Comparison of ENCODE assay signal across 1 cellular context in the genomic region with DNA sequence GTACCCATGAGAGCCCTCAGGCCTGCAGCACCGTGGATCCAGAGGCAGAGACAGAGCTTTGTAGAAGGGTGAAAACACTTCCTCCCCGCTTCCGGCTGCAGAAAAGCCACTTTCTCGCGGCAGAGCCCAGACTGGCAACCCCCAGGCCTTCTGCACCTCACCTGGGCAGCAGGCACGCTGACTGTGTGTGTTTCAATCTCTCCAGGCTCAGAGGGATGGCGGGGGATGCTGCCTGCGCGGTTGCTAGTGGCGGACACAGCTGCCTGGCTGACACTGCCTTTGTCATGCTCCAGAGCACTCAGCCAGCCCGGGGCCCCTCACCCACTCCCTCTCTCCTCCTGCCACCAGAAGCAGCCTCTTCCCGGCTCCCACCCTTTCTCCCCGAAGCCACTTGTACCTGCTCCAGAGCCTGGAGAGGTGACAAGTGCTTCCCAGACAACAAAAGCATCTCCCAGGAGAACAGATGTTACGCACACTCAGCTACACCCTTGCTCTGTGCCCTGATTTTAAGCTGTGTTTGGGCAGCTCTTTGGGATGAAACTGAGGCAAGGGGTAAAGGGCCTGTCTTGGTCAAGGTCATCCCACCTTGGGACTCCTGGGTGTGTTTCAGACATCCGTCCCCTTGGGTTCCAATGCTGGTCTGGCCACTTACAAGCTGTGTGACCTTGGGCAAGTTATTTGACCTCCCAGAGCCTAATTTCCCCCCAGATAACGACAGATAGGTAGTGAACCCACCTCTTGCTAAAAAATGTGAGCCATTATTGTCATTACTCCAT.
TF ChIP-seq lines count a peak whose summit lies in the region.

No MANE protein-coding gene starts in this region.

TF ChIP-seq in IMR-90, 13 proteins besides CTCF, POLR2A, EP300 and RAD21 (continued from another document):
- TF ChIP-seq MXI1 (IDR thresholded peaks at IDR 0.05; ENCODE audit: borderline replicate concordance, low read depth, low read length) (no peak), RFX5 (IDR thresholded peaks at IDR 0.05; ENCODE audit: low read depth, low read length) (no peak), MAZ (IDR thresholded peaks at IDR 0.05; ENCODE audit: borderline replicate concordance, low read depth, low read length) (no peak)
- TF ChIP-seq, protein P1, sequence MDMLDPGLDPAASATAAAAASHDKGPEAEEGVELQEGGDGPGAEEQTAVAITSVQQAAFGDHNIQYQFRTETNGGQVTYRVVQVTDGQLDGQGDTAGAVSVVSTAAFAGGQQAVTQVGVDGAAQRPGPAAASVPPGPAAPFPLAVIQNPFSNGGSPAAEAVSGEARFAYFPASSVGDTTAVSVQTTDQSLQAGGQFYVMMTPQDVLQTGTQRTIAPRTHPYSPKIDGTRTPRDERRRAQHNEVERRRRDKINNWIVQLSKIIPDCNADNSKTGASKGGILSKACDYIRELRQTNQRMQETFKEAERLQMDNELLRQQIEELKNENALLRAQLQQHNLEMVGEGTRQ (IDR thresholded peaks at IDR 0.05; ENCODE audit: low read depth, low read length), result no peak
